Comparison of ENCODE assay signal across 1 cellular context in genomic region chr12:54135621-54136027, GRCh38.
A peak's percentile ranks its signal among the peaks of the same experiment; 100 is the strongest.
TF ChIP-seq lines count a peak whose summit lies in the region.

No MANE protein-coding gene starts in this region.

TF ChIP-seq in HepG2, 621 proteins besides CTCF, POLR2A, EP300 and RAD21 (continued from another document and continues in another):
- peak; percentile 85 for TF ChIP-seq ZNF281 (CRISPR knock-in tag; IDR thresholded peaks at IDR 0.05; ENCODE audit: borderline replicate concordance)
- TF ChIP-seq BCL6 (CRISPR knock-in tag; IDR thresholded peaks at IDR 0.05), result peak; percentile 59; the same call in 1 of the 2 replicates
- no peak for TF ChIP-seq GPBP1L1 (CRISPR knock-in tag; IDR thresholded peaks at IDR 0.05)
- TF ChIP-seq ARID4A (CRISPR knock-in tag; IDR thresholded peaks at IDR 0.05; ENCODE audit: borderline replicate concordance), result no peak
- 0 out of 2 replicates have a peak, but pooled peaks have one; percentile 54 for TF ChIP-seq HNF1B (CRISPR knock-in tag; IDR thresholded peaks at IDR 0.05)
- peak; percentile 13; the same call in 1 of the 2 replicates for TF ChIP-seq SALL1 (CRISPR knock-in tag; IDR thresholded peaks at IDR 0.05)
- TF ChIP-seq ZNF614 (CRISPR knock-in tag; IDR thresholded peaks at IDR 0.05; ENCODE audit: borderline replicate concordance), result no peak
- peak; percentile 22; the same call in 1 of the 2 replicates for TF ChIP-seq FOXO1 (CRISPR knock-in tag; IDR thresholded peaks at IDR 0.05)
- no peak for TF ChIP-seq ZNF430 (CRISPR knock-in tag; IDR thresholded peaks at IDR 0.05)
- peak; percentile 83 for TF ChIP-seq HNF1A (IDR thresholded peaks at IDR 0.05; ENCODE audit: low read depth)
- TF ChIP-seq HNF1A (CRISPR knock-in tag; IDR thresholded peaks at IDR 0.05; ENCODE audit: borderline replicate concordance), result peak; percentile 84
- TF ChIP-seq TBX2 (CRISPR knock-in tag; IDR thresholded peaks at IDR 0.05; ENCODE audit: borderline replicate concordance), result peak; percentile 64
- TF ChIP-seq NCOA2 (CRISPR knock-in tag; IDR thresholded peaks at IDR 0.05), result peak; percentile 65
- TF ChIP-seq RARA (CRISPR knock-in tag; IDR thresholded peaks at IDR 0.05), result peak; percentile 78
- TF ChIP-seq RXRA (CRISPR knock-in tag; IDR thresholded peaks at IDR 0.05), result peak; percentile 87; the same call in 1 of the 2 replicates
- TF ChIP-seq HDAC2 (CRISPR knock-in tag; IDR thresholded peaks at IDR 0.05), result peak; percentile 50; the same call in 1 of the 2 replicates
- 0 out of 2 replicates have a peak, but pooled peaks have one; percentile 49 for TF ChIP-seq GFI1 (CRISPR knock-in tag; IDR thresholded peaks at IDR 0.05; ENCODE audit: borderline replicate concordance)
- no peak for TF ChIP-seq SOX6 (IDR thresholded peaks at IDR 0.05)
- TF ChIP-seq SOX6 (CRISPR knock-in tag; IDR thresholded peaks at IDR 0.05), result peak; percentile 40; the same call in 1 of the 2 replicates
- TF ChIP-seq FOXP4 (CRISPR knock-in tag; IDR thresholded peaks at IDR 0.05), result peak; percentile 64
- no peak for TF ChIP-seq ZNF660 (CRISPR knock-in tag; IDR thresholded peaks at IDR 0.05; ENCODE audit: borderline replicate concordance, low read depth)
- peak; percentile 94 for TF ChIP-seq PITX1 (CRISPR knock-in tag; IDR thresholded peaks at IDR 0.05)
- peak; percentile 60; the same call in 1 of the 2 replicates for TF ChIP-seq HNF4G (IDR thresholded peaks at IDR 0.05; ENCODE audit: borderline replicate concordance, low read depth, low read length)
- no peak for TF ChIP-seq HNF4G (CRISPR knock-in tag; IDR thresholded peaks at IDR 0.05; ENCODE audit: borderline replicate concordance, low read depth)
- no peak for TF ChIP-seq SOX13 (IDR thresholded peaks at IDR 0.05)
- peak in 1 of 2 experiments; percentile 55; a peak in 2 of 4 replicates for TF ChIP-seq SOX13 (CRISPR knock-in tag; conservative IDR thresholded peaks at IDR 0.05 in 1 of 2, IDR thresholded peaks at IDR 0.05 in 1 of 2)
- peak; percentile 72 for TF ChIP-seq ZNF768 (CRISPR knock-in tag; IDR thresholded peaks at IDR 0.05)
- TF ChIP-seq MIXL1 (CRISPR knock-in tag; IDR thresholded peaks at IDR 0.05), result 0 out of 2 replicates have a peak, but pooled peaks have one; percentile 56
- TF ChIP-seq MED8 (CRISPR knock-in tag; IDR thresholded peaks at IDR 0.05; ENCODE audit: insufficient replicate concordance), result no peak
- TF ChIP-seq HMG20A (CRISPR knock-in tag; IDR thresholded peaks at IDR 0.05; ENCODE audit: borderline replicate concordance), result peak; percentile 25; the same call in 1 of the 2 replicates
- peak; percentile 42; the same call in 1 of the 2 replicates for TF ChIP-seq KDM2A (CRISPR knock-in tag; IDR thresholded peaks at IDR 0.05; ENCODE audit: borderline replicate concordance, low read depth)
- no peak for TF ChIP-seq FOXP1 (IDR thresholded peaks at IDR 0.05)
- peak; percentile 53; the same call in 1 of the 2 replicates for TF ChIP-seq FOXP1 (CRISPR knock-in tag; IDR thresholded peaks at IDR 0.05)
- TF ChIP-seq ARID5B (CRISPR knock-in tag; IDR thresholded peaks at IDR 0.05), result peak; percentile 68; the same call in 1 of the 2 replicates
